In the genomic region with DNA sequence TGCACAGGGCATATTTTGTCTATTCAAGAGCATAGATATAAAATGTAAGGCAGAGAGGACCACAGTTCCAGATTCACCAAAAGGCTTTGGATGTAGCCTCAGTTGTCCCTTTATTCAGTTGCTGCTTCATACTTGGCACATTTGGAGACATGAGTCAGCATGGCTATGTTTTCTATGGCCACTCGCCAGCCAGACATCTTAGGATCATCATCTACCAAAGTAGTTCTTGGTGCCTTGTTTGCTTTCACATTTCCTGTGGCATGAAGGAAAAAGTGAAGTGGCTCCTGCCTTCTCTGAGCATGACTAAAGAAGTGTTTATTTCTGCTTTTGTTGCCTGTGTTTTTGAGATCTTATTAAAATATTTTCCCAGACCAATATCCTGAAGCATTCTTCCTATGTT, we compare ENCODE assay signal across 15 cellular contexts. TPM values are rescaled to one million over a fixed set of nuclear protein-coding genes. Genes with fewer than 3 reads are reported as not detected.
A peak's percentile ranks its signal among the peaks of the same experiment; 100 is the strongest.
DNase-seq lines count a peak whose midpoint lies in the region; FAIRE-seq and TF ChIP-seq lines count a peak whose summit lies in the region.
"Had no signal": no experiment of that assay in that cellular context is flagged by ENCODE, and none has a peak within 500 bp of the region (broad histone marks: within the 10 kb centered on the region; RNA-seq: fewer than 3 reads in every experiment).

No MANE protein-coding gene starts in this region.

- intact Hi-C loops in endothelial cell of umbilical vein (cut with micrococcal nuclease) (loop anchor here (1.0 to 2.0 kb wide), 3 partner anchors 24 to 229 kb away; partner anchors contain the start of gene UBP1), uterus (cut with DNase I; ENCODE audit: low total_unique reads) (no loop called here), kidney (cut with DNase I) (no loop called here)

- dilution Hi-C loops in endothelial cell of umbilical vein (cut with MboI; ENCODE audit: extremely low pct_ligation_motif_present, low sequenced_read_pairs), result no loop called here

- no peaks in the 10 kb centered on the region for H3K79me2 ChIP-seq in endothelial cell of umbilical vein (ENCODE audit: control insufficient read depth, insufficient read depth, low read length)

- H2AFZ ChIP-seq in endothelial cell of umbilical vein (ENCODE audit: low read depth, low read length), result no peak overlapping the region

- no TSS peak for BruUV-seq in endothelial cell of umbilical vein (replicated peaks; lab: Mats Ljungman, UMichigan)

- DNase-seq in EH (ENCODE audit: low read depth) (peak; percentile 97), RPMI7951 (ENCODE audit: low read depth) (peak; percentile 93), endothelial cell of umbilical vein (ENCODE audit: low read depth, low spot score) (peak; percentile 96), renal cortical epithelial cell (ENCODE audit: low read depth) (peak; percentile 71), D721Med (ENCODE audit: insufficient read length, low spot score) (no peak), uterus (no peak), kidney (no peak)
- no peak for DNase-seq in activated naive CD8-positive, alpha-beta T cell treated with anti-CD3 and anti-CD28 coated beads for 36 hours
- DNase-seq: activated CD4-positive, alpha-beta T cell treated with anti-CD3 and anti-CD28 coated beads, Interleukin-2, amount 10 ng/mL, durations not matched to agents 7 days and 5 days; esophagus squamous epithelium; Right ventricle myocardium superior had no signal

- TF ChIP-seq CTCF in endothelial cell of umbilical vein (IDR thresholded peaks at IDR 0.05; ENCODE audit: extremely low read depth in 1 of 2, insufficient read depth in 1 of 2, low read depth in 1 of 2, low read length in 2 of 2) (no peak), D721Med (IDR thresholded peaks at IDR 0.05; ENCODE audit: insufficient read depth, missing control alignments) (no peak), uterus (IDR thresholded peaks at IDR 0.05) (no peak), kidney (IDR thresholded peaks at IDR 0.05; ENCODE audit: borderline replicate concordance, extremely low read depth, insufficient read depth) (no peak)

- peaks cover 3% of the 10 kb centered on the region for H3K36me3 Mint-ChIP-seq in activated naive CD8-positive, alpha-beta T cell treated with anti-CD3 and anti-CD28 coated beads for 36 hours

- H3K27ac ChIP-seq in endothelial cell of umbilical vein (ENCODE audit: insufficient read depth, low read depth, low read length) (peak overlapping the region; percentile 50), uterus (no peak overlapping the region), kidney (ENCODE audit: low read depth in 2 of 2, low read length in 2 of 2) (no peak overlapping the region)
- H3K27ac ChIP-seq: esophagus squamous epithelium had no signal

- H3K27me3 ChIP-seq in endothelial cell of umbilical vein (ENCODE audit: control insufficient read depth in 2 of 2, insufficient read depth in 2 of 2, low read length in 2 of 2) (no peaks in the 10 kb centered on the region), uterus (no peaks in the 10 kb centered on the region)

- H3K36me3 ChIP-seq in endothelial cell of umbilical vein (ENCODE audit: control insufficient read depth in 2 of 2, extremely low read depth in 1 of 2, insufficient read depth in 2 of 2, low read length in 2 of 2) (no peaks in the 10 kb centered on the region), uterus (no peaks in the 10 kb centered on the region), kidney (ENCODE audit: control insufficient read depth in 1 of 2, insufficient read depth in 2 of 2, low read length in 2 of 2) (no peaks in the 10 kb centered on the region)
- H3K36me3 ChIP-seq: esophagus squamous epithelium had no signal

- no peak for TF ChIP-seq POLR2A in endothelial cell of umbilical vein (IDR thresholded peaks at IDR 0.05; ENCODE audit: low read depth, low read length)
- no peak for TF ChIP-seq POLR2A in uterus (IDR thresholded peaks at IDR 0.05)

- no peaks in the 10 kb centered on the region for H3K4me1 Mint-ChIP-seq in activated naive CD8-positive, alpha-beta T cell treated with anti-CD3 and anti-CD28 coated beads for 36 hours
- H3K4me1 Mint-ChIP-seq: activated CD4-positive, alpha-beta T cell treated with anti-CD3 and anti-CD28 coated beads, Interleukin-2, amount 10 ng/mL, durations not matched to agents 7 days and 5 days; activated naive CD4-positive, alpha-beta T cell treated with anti-CD3 and anti-CD28 coated beads, Interleukin-2, amount 50 U/mL, for 24 hours; memory B cell had no signal

- no peak overlapping the region for H3K4me3 Mint-ChIP-seq in activated naive CD8-positive, alpha-beta T cell treated with anti-CD3 and anti-CD28 coated beads for 36 hours
- H3K4me3 Mint-ChIP-seq: activated CD4-positive, alpha-beta T cell treated with anti-CD3 and anti-CD28 coated beads, Interleukin-2, amount 10 ng/mL, durations not matched to agents 7 days and 5 days; activated naive CD4-positive, alpha-beta T cell treated with anti-CD3 and anti-CD28 coated beads, Interleukin-2, amount 50 U/mL, for 24 hours; memory B cell had no signal

- H3K9me3 ChIP-seq in endothelial cell of umbilical vein (replicated peaks; ENCODE audit: control insufficient read depth, insufficient read depth, low read length) (no peaks in the 10 kb centered on the region), uterus (peaks cover 0 to 5% of the 10 kb centered on the region in 2 donors), kidney (ENCODE audit: control insufficient read depth in 1 of 2, low read length in 2 of 2) (peaks cover 0 to 4% of the 10 kb centered on the region in 2 donors)

- no peak overlapping the region for H3K4me3 ChIP-seq in endothelial cell of umbilical vein (replicated peaks in 1 of 3; ENCODE audit: insufficient read depth in 1 of 3, low read depth in 1 of 3, low read length in 3 of 3)
- no peak overlapping the region for H3K4me3 ChIP-seq in uterus
- no peak overlapping the region for H3K4me3 ChIP-seq in kidney (ENCODE audit: low read length in 2 of 2)
- H3K4me3 ChIP-seq: esophagus squamous epithelium had no signal

- no peaks in the 10 kb centered on the region for H3K9me1 ChIP-seq in endothelial cell of umbilical vein (replicated peaks; ENCODE audit: control insufficient read depth, extremely low read depth, insufficient read depth, low read length)

- H3K9ac ChIP-seq in endothelial cell of umbilical vein (replicated peaks; ENCODE audit: extremely low read depth, insufficient read depth, low read length) (no peak overlapping the region), kidney (ENCODE audit: low read length in 2 of 2) (no peak overlapping the region)

- H4K20me1 ChIP-seq in endothelial cell of umbilical vein (replicated peaks; ENCODE audit: control insufficient read depth, extremely low read depth, insufficient read depth, low read length), result no peaks in the 10 kb centered on the region

- FAIRE-seq in endothelial cell of umbilical vein (lab: Jason Lieb, UNC) (peak; percentile 86), D721Med (lab: Jason Lieb, UNC) (no peak), kidney (lab: Jason Lieb, UNC) (no peak)
- FAIRE-seq: HepG2 had no signal

- no peak overlapping the region for H3K27ac Mint-ChIP-seq in activated naive CD8-positive, alpha-beta T cell treated with anti-CD3 and anti-CD28 coated beads for 36 hours
- H3K27ac Mint-ChIP-seq: activated CD4-positive, alpha-beta T cell treated with anti-CD3 and anti-CD28 coated beads, Interleukin-2, amount 10 ng/mL, durations not matched to agents 7 days and 5 days; activated naive CD4-positive, alpha-beta T cell treated with anti-CD3 and anti-CD28 coated beads, Interleukin-2, amount 50 U/mL, for 24 hours; memory B cell; progenitor cell of endocrine pancreas had no signal

- peak overlapping the region; percentile 54 for H3K4me2 ChIP-seq in endothelial cell of umbilical vein (ENCODE audit: insufficient read depth, low read length)

- CTCF ChIA-PET in endothelial cell of umbilical vein (lab: Charles Lee), result no interaction called here

- peaks cover 10% of the 10 kb centered on the region for H3K9me3 Mint-ChIP-seq in activated naive CD8-positive, alpha-beta T cell treated with anti-CD3 and anti-CD28 coated beads for 36 hours

- H3K4me1 ChIP-seq in endothelial cell of umbilical vein (ENCODE audit: control insufficient read depth, extremely low read depth, insufficient read depth, low read length) (peaks cover 12% of the 10 kb centered on the region), uterus (no peaks in the 10 kb centered on the region), kidney (ENCODE audit: control insufficient read depth in 1 of 2, insufficient read depth in 1 of 2, low read depth in 1 of 2, low read length in 2 of 2) (no peaks in the 10 kb centered on the region)
- H3K4me1 ChIP-seq: esophagus squamous epithelium had no signal

- POLR2A ChIA-PET in endothelial cell of umbilical vein (lab: Charles Lee), result no interaction called here

- H3K27me3 Mint-ChIP-seq in activated naive CD8-positive, alpha-beta T cell treated with anti-CD3 and anti-CD28 coated beads for 36 hours, result peaks cover 43% of the 10 kb centered on the region

TF ChIP-seq in endothelial cell of umbilical vein, 7 proteins besides CTCF, POLR2A, EP300 and RAD21 (continues in another document):
- TF ChIP-seq JUN (IDR thresholded peaks at IDR 0.05; ENCODE audit: borderline replicate concordance, insufficient read depth, insufficient read length, low read depth) (peak; percentile 75), POLR2AphosphoS5 (IDR thresholded peaks at IDR 0.05; ENCODE audit: insufficient read depth, low read depth, low read length) (peak; percentile 71), MYC (IDR thresholded peaks at IDR 0.05; ENCODE audit: low read depth, low read length) (no peak), GATA2 (IDR thresholded peaks at IDR 0.05; ENCODE audit: insufficient read depth, insufficient read length, low read depth, low read length) (peak; percentile 55), EZH2 (IDR thresholded peaks at IDR 0.05; ENCODE audit: borderline replicate concordance, low read depth, low read length, severe bottlenecking) (no peak)

RNA-seq across cellular contexts. Expression of gene SUSD5, which starts 7.2 kb away (rescaled TPM):
- 4.6 and 7.5 TPM in 2 replicates for total RNA-seq in RPMI7951 (2014; rRNA removed; shearing (Covaris generic))
- total RNA-seq in endothelial cell of umbilical vein, result 15.3 and 18.8 TPM in 2 replicates
- 5.5 and 7.7 TPM in 2 replicates for polyA plus RNA-seq in endothelial cell of umbilical vein
- polyA plus RNA-seq in endothelial cell of umbilical vein (2011; cell fraction: cytosol; rRNA removed), result 7.9 and 8.3 TPM in 2 replicates
- polyA plus RNA-seq in endothelial cell of umbilical vein (2011; cell fraction: nucleus; rRNA removed), result 5.2 and 6.6 TPM in 2 replicates
- polyA plus RNA-seq in endothelial cell of umbilical vein (2012), result 34.3 and 51.9 TPM in 2 replicates
- 13.7 and 19.0 TPM in 2 replicates for polyA minus RNA-seq in endothelial cell of umbilical vein
- not detected for polyA minus RNA-seq in endothelial cell of umbilical vein (2011; cell fraction: cytosol; rRNA and poly(A)+ RNA removed)
- 4.7 and 5.8 TPM in 2 replicates for polyA minus RNA-seq in endothelial cell of umbilical vein (2011; cell fraction: nucleus; rRNA and poly(A)+ RNA removed)
- total RNA-seq in renal cortical epithelial cell, result 0.45 and 1.0 TPM in 2 replicates
- not detected for total RNA-seq in activated naive CD8-positive, alpha-beta T cell treated with anti-CD3 and anti-CD28 coated beads for 36 hours
- 10 to 100 TPM in 1 of 4 donors, 1 to 10 TPM in 3; 2.6 to 11.8 (median 6.9) TPM for total RNA-seq in uterus
- 13.8 TPM for total RNA-seq in kidney
- 1.2 TPM for polyA plus RNA-seq in kidney (ENCODE audit: insufficient read depth, low read depth, low replicate concordance)
- total RNA-seq: activated CD4-positive, alpha-beta T cell treated with anti-CD3 and anti-CD28 coated beads, Interleukin-2, amount 10 ng/mL, durations not matched to agents 7 days and 5 days; HepG2 had no signal
- polyA plus RNA-seq: HepG2 had no signal

Comparison
In these comparisons a context has a peak if more than half of its experiments do, and no peak if none do; other contexts are left out.
1. DNase-seq: peak in EH (single experiment), RPMI7951 (single experiment), endothelial cell of umbilical vein (single experiment) and renal cortical epithelial cell (single experiment); none in activated naive CD8-positive, alpha-beta T cell treated with anti-CD3 and anti-CD28 coated beads for 36 hours (single experiment), D721Med (single experiment), uterus (0 of 2) and kidney (single experiment).